In genomic region chr10:3782456-3783312, GRCh38 we compare ENCODE assay signal across 8 cellular contexts. TPM values are rescaled to one million over a fixed set of nuclear protein-coding genes. Genes with fewer than 3 reads are reported as not detected.
A peak's percentile ranks its signal among the peaks of the same experiment; 100 is the strongest.
DNase-seq lines count a peak whose midpoint lies in the region; ATAC-seq, FAIRE-seq and TF ChIP-seq lines count a peak whose summit lies in the region.

No MANE protein-coding gene starts in this region.

- H3K9me3 ChIP-seq in PC-9 (ENCODE audit: insufficient read depth, low read depth), result no peaks in the 10 kb centered on the region
- H3K9me3 ChIP-seq in neural cell (ENCODE audit: low read length), result no peaks in the 10 kb centered on the region

- intact Hi-C loops in PC-9 (cut with micrococcal nuclease; ENCODE audit: unreplicated experiment), result loop anchor here (1.0 to 10.0 kb wide), 19 partner anchors 19 to 874 kb away; no protein-coding TSS in a partner anchor

- peaks cover 67% of the 10 kb centered on the region for H3K36me3 Mint-ChIP-seq in activated naive CD8-positive, alpha-beta T cell treated with anti-CD3 and anti-CD28 coated beads for 36 hours

- H2AFZ ChIP-seq in PC-9, result no peak overlapping the region
- no peak overlapping the region for H2AFZ ChIP-seq in neural cell (ENCODE audit: low read depth, low read length)

- H3K36me3 ChIP-seq in PC-9 (ENCODE audit: low read depth) (peaks cover 34% of the 10 kb centered on the region), neural cell (ENCODE audit: insufficient read depth, low read length) (peaks cover 19% of the 10 kb centered on the region)

- peaks cover 61% of the 10 kb centered on the region for H3K4me1 Mint-ChIP-seq in activated naive CD8-positive, alpha-beta T cell treated with anti-CD3 and anti-CD28 coated beads for 36 hours

- peak overlapping the region; percentile 83 for H3K4me2 ChIP-seq in PC-9
- H3K4me2 ChIP-seq in neural cell (ENCODE audit: low read length), result peak overlapping the region; percentile 63

- H3K4me3 ChIP-seq in HFF-Myc (replicated peaks; ENCODE audit: low read depth, low read length), result peak overlapping the region; percentile 82
- peak overlapping the region; percentile 66 for H3K4me3 ChIP-seq in PC-9
- H3K4me3 ChIP-seq in neural cell (ENCODE audit: low read length), result peak overlapping the region; percentile 95

- CTCF ChIA-PET in PC-9 (lab: Charles Lee), result interaction anchor here (0.7 kb wide), 1 partner anchor 575 kb away, joined by 3 read pairs; no protein-coding TSS in a partner anchor

- FAIRE-seq in HTR-8/SVneo (lab: Jason Lieb, UNC), result no peak

- TF ChIP-seq CTCF in HFF-Myc (IDR thresholded peaks at IDR 0.05; ENCODE audit: low read depth, low read length, missing control alignments) (no peak), PC-9 (conservative IDR thresholded peaks at IDR 0.05) (no peak), neural cell (IDR thresholded peaks at IDR 0.05; ENCODE audit: poor library complexity, severe bottlenecking) (no peak)

- H3K27me3 Mint-ChIP-seq in activated naive CD8-positive, alpha-beta T cell treated with anti-CD3 and anti-CD28 coated beads for 36 hours, result peaks cover 11% of the 10 kb centered on the region

- peak overlapping the region; percentile 96 for H3K9ac ChIP-seq in neural cell (ENCODE audit: low read length)

- TF ChIP-seq EP300 in neural cell (conservative IDR thresholded peaks at IDR 0.05; ENCODE audit: poor library complexity, severe bottlenecking), result no peak

- H3F3A ChIP-seq in PC-9 (ENCODE audit: insufficient read depth, low read depth) (peaks cover 40% of the 10 kb centered on the region), neural cell (ENCODE audit: insufficient read depth, low read length, poor library complexity, severe bottlenecking) (peaks cover 3% of the 10 kb centered on the region)

- H3K4me1 ChIP-seq in PC-9 (replicated peaks; ENCODE audit: insufficient read depth), result peaks cover 52% of the 10 kb centered on the region

- H4K20me1 ChIP-seq in PC-9 (ENCODE audit: insufficient read depth), result no peaks in the 10 kb centered on the region
- no peaks in the 10 kb centered on the region for H4K20me1 ChIP-seq in neural cell (ENCODE audit: insufficient read depth)

- no peaks in the 10 kb centered on the region for H3K9me3 Mint-ChIP-seq in activated naive CD8-positive, alpha-beta T cell treated with anti-CD3 and anti-CD28 coated beads for 36 hours

- H3K79me2 ChIP-seq in PC-9 (ENCODE audit: low read depth), result peaks cover 79% of the 10 kb centered on the region
- H3K79me2 ChIP-seq in neural cell (replicated peaks; ENCODE audit: insufficient read depth, low read length), result peaks cover 55% of the 10 kb centered on the region

- H3K27me3 ChIP-seq in PC-9 (ENCODE audit: insufficient read depth, low read depth), result no peaks in the 10 kb centered on the region
- H3K27me3 ChIP-seq in neural cell (ENCODE audit: insufficient read depth, low read depth, low read length), result no peaks in the 10 kb centered on the region

- no peak for TF ChIP-seq RAD21 in neural cell (conservative IDR thresholded peaks at IDR 0.05)

- peak overlapping the region; percentile 98 for H3K27ac ChIP-seq in PC-9
- H3K27ac ChIP-seq in neural cell (ENCODE audit: low read length), result peak overlapping the region; percentile 91

- peak overlapping the region; percentile 99 for H3K27ac Mint-ChIP-seq in activated naive CD8-positive, alpha-beta T cell treated with anti-CD3 and anti-CD28 coated beads for 36 hours

- POLR2A ChIA-PET in PC-9 (lab: Charles Lee; ENCODE audit: unreplicated experiment), result interaction anchor here (0.5 to 0.8 kb wide), 11 partner anchors 55 to 909 kb away, joined by 3 to 10 read pairs (median 4); no protein-coding TSS in a partner anchor

- no peaks in the 10 kb centered on the region for H3K9me2 ChIP-seq in PC-9 (ENCODE audit: insufficient read depth)
- H3K9me2 ChIP-seq in neural cell (ENCODE audit: insufficient read depth, low read length), result no peaks in the 10 kb centered on the region

- no peak for ATAC-seq in HG03439 (IDR thresholded peaks at IDR 0.05; ENCODE audit: unreplicated experiment)

- DNase-seq in DMS53 treated with DMSO at 0.1 percent for 48 hours (lab: John Stamatoyannopoulos, UW; ENCODE audit: unreplicated experiment), result peak; percentile 61
- peak; percentile 85 for DNase-seq in HFF-Myc (ENCODE audit: extremely low read depth, low read depth)
- DNase-seq in PC-9, result peak; percentile 68 to 92
- DNase-seq in activated naive CD8-positive, alpha-beta T cell treated with anti-CD3 and anti-CD28 coated beads for 36 hours, result peak; percentile 45
- peak; percentile 46 for DNase-seq in germinal center (ENCODE audit: low spot score)
- no peak for DNase-seq in HTR-8/SVneo (ENCODE audit: insufficient read length, low spot score)

- no TSS peak for BruUV-seq in PC-9 (replicated peaks; lab: Mats Ljungman, UMichigan)

- peak overlapping the region; percentile 95 for H3K4me3 Mint-ChIP-seq in activated naive CD8-positive, alpha-beta T cell treated with anti-CD3 and anti-CD28 coated beads for 36 hours

TF ChIP-seq in neural cell, 6 proteins besides CTCF, POLR2A, EP300 and RAD21:
- TF ChIP-seq MXI1 (conservative IDR thresholded peaks at IDR 0.05; ENCODE audit: poor library complexity, severe bottlenecking) (no peak), POLR2AphosphoS5 (IDR thresholded peaks at IDR 0.05) (peak; percentile 10)

RNA-seq across cellular contexts. Expression of gene KLF6, which starts 2.3 kb away (rescaled TPM):
- total RNA-seq in PC-9 (2021), result 27.7 and 41.9 TPM in 2 replicates
- total RNA-seq in activated naive CD8-positive, alpha-beta T cell treated with anti-CD3 and anti-CD28 coated beads for 36 hours, result 100 to 1,000 TPM; 117 to 125 TPM
- polyA plus RNA-seq in neural cell, result 10.4 and 11.2 TPM in 2 replicates
- 35.3 and 35.5 TPM in 2 replicates for polyA minus RNA-seq in neural cell
